ENCODE assay signal across 8 cellular contexts in genomic region chr1:54671985-54672608, GRCh38. TPM values are rescaled to one million over a fixed set of nuclear protein-coding genes. Genes with fewer than 3 reads are reported as not detected.
DNase-seq lines count a peak whose midpoint lies in the region; ATAC-seq, FAIRE-seq and TF ChIP-seq lines count a peak whose summit lies in the region.

No MANE protein-coding gene starts in this region.

- no peak for FAIRE-seq in kidney (lab: Jason Lieb, UNC)

- H3K27me3 Mint-ChIP-seq in CD8-positive, alpha-beta memory T cell = peaks cover 0 to 3% of the 10 kb centered on the region in 2 donors
- peaks cover 3% of the 10 kb centered on the region for H3K27me3 Mint-ChIP-seq in T-helper 2 cell treated with Interferon-gamma antibody and Interleukin-4, amounts not matched to agents 5 μg/mL and 100 μg/mL, for 36 hours (ENCODE audit: low read depth)

- no peaks in the 10 kb centered on the region for H3K9me3 Mint-ChIP-seq in CD8-positive, alpha-beta memory T cell
- no peaks in the 10 kb centered on the region for H3K9me3 Mint-ChIP-seq in T-helper 2 cell treated with Interferon-gamma antibody and Interleukin-4, amounts not matched to agents 5 μg/mL and 100 μg/mL, for 36 hours

- H3K27ac Mint-ChIP-seq in CD8-positive, alpha-beta memory T cell = peak overlapping the region in 5 of 8 donors; percentile 20 to 67 (median 34)
- peak overlapping the region; percentile 24 for H3K27ac Mint-ChIP-seq in T-helper 2 cell treated with Interferon-gamma antibody and Interleukin-4, amounts not matched to agents 5 μg/mL and 100 μg/mL, for 36 hours

- peak; percentile 48 to 70 (median 54) for DNase-seq in CD8-positive, alpha-beta memory T cell
- DNase-seq in NCI-H146 (lab: John Stamatoyannopoulos, UW) (peak; percentile 36), ascending aorta (ENCODE audit: low spot score in 2 of 2) (no peak), kidney (no peak)
- peak; percentile 50 for DNase-seq in T-helper 2 cell treated with Interferon-gamma antibody and Interleukin-4, amounts not matched to agents 5 μg/mL and 100 μg/mL, for 36 hours (ENCODE audit: low spot score)
- peak; percentile 21 to 39 (median 27) for DNase-seq in stimulated activated CD4-positive, alpha-beta T cell treated with anti-CD3 and anti-CD28 coated beads, TNF-alpha, amount 100 ng/mL, for 4 hours (ENCODE audit: low read depth in 3 of 3)

- ATAC-seq in GM21576 (IDR thresholded peaks at IDR 0.05; ENCODE audit: unreplicated experiment) (peak; percentile 59), GM19455 (IDR thresholded peaks at IDR 0.05; ENCODE audit: unreplicated experiment) (no peak)

- H3K36me3 Mint-ChIP-seq in CD8-positive, alpha-beta memory T cell = no peaks in the 10 kb centered on the region
- no peaks in the 10 kb centered on the region for H3K36me3 Mint-ChIP-seq in T-helper 2 cell treated with Interferon-gamma antibody and Interleukin-4, amounts not matched to agents 5 μg/mL and 100 μg/mL, for 36 hours (ENCODE audit: low read depth)

- no peaks in the 10 kb centered on the region for H3K27me3 ChIP-seq in CD8-positive, alpha-beta memory T cell (ENCODE audit: insufficient read depth, low read length, poor library complexity, severe bottlenecking)
- no peaks in the 10 kb centered on the region for H3K27me3 ChIP-seq in ascending aorta

- H3K27ac ChIP-seq in CD8-positive, alpha-beta memory T cell (ENCODE audit: low read depth, low read length) = no peak overlapping the region
- no peak overlapping the region for H3K27ac ChIP-seq in ascending aorta
- no peak overlapping the region for H3K27ac ChIP-seq in kidney (ENCODE audit: low read depth in 2 of 2, low read length in 2 of 2)

- no peaks in the 10 kb centered on the region for H3K4me1 ChIP-seq in CD8-positive, alpha-beta memory T cell (ENCODE audit: insufficient read depth, low read length)
- H3K4me1 ChIP-seq in ascending aorta (no peaks in the 10 kb centered on the region), kidney (ENCODE audit: control insufficient read depth in 1 of 2, insufficient read depth in 1 of 2, low read depth in 1 of 2, low read length in 2 of 2) (no peaks in the 10 kb centered on the region)

- peaks cover 5 to 7% (median 6%) of the 10 kb centered on the region in 3 donors for H3K4me1 Mint-ChIP-seq in CD8-positive, alpha-beta memory T cell
- H3K4me1 Mint-ChIP-seq in T-helper 2 cell treated with Interferon-gamma antibody and Interleukin-4, amounts not matched to agents 5 μg/mL and 100 μg/mL, for 36 hours (ENCODE audit: low read depth) = peaks cover 6% of the 10 kb centered on the region

- no peak overlapping the region for H3K9ac ChIP-seq in kidney (ENCODE audit: low read length in 2 of 2)

- intact Hi-C loops in ascending aorta (cut with DNase I) = no loop called here
- intact Hi-C loops in kidney (cut with DNase I) = no loop called here

- TF ChIP-seq CTCF in ascending aorta (IDR thresholded peaks at IDR 0.05) = peak; percentile 29 to 59 (median 56)
- peak; percentile 79 for TF ChIP-seq CTCF in kidney (IDR thresholded peaks at IDR 0.05; ENCODE audit: borderline replicate concordance, extremely low read depth, insufficient read depth)

- H3K4me3 Mint-ChIP-seq in CD8-positive, alpha-beta memory T cell = no peak overlapping the region
- H3K4me3 Mint-ChIP-seq in T-helper 2 cell treated with Interferon-gamma antibody and Interleukin-4, amounts not matched to agents 5 μg/mL and 100 μg/mL, for 36 hours = no peak overlapping the region

- no peaks in the 10 kb centered on the region for H3K9me3 ChIP-seq in CD8-positive, alpha-beta memory T cell (ENCODE audit: low read length)
- H3K9me3 ChIP-seq in ascending aorta (no peaks in the 10 kb centered on the region), kidney (ENCODE audit: control insufficient read depth in 1 of 2, low read length in 2 of 2) (no peaks in the 10 kb centered on the region)

- POLR2A ChIA-PET in CD8-positive, alpha-beta memory T cell (lab: Charles Lee) = no interaction called here

- no peak overlapping the region for H3K4me3 ChIP-seq in CD8-positive, alpha-beta memory T cell (ENCODE audit: low read length)
- H3K4me3 ChIP-seq in ascending aorta (no peak overlapping the region), kidney (ENCODE audit: low read length in 2 of 2) (no peak overlapping the region)

- CTCF ChIA-PET in CD8-positive, alpha-beta memory T cell (lab: Charles Lee) = interaction anchor here (0.6 to 4.1 kb wide), 3 partner anchors 33 to 138 kb away, joined by 3 to 22 read pairs (median 8); partner anchors contain the start of gene TTC22

- no peaks in the 10 kb centered on the region for H3K36me3 ChIP-seq in CD8-positive, alpha-beta memory T cell (ENCODE audit: insufficient read depth, low read length)
- H3K36me3 ChIP-seq in ascending aorta (peaks cover 0 to 9% of the 10 kb centered on the region in 2 donors), kidney (ENCODE audit: control insufficient read depth in 1 of 2, insufficient read depth in 2 of 2, low read length in 2 of 2) (no peaks in the 10 kb centered on the region)

RNA-seq across cellular contexts. Expression of gene MROH7, which starts 30.5 kb away (rescaled TPM):
- not detected for total RNA-seq in CD8-positive, alpha-beta memory T cell
- not detected for polyA plus RNA-seq in CD8-positive, alpha-beta memory T cell
- total RNA-seq in ascending aorta (2.0 TPM), kidney (5.4 TPM)
- polyA plus RNA-seq in kidney (ENCODE audit: insufficient read depth, low read depth, low replicate concordance) = 3.8 TPM

RNA-seq across cellular contexts. Expression of gene TTC4, which starts 43.6 kb away (rescaled TPM):
- 10 to 100 TPM; 47.0 to 47.5 TPM for total RNA-seq in CD8-positive, alpha-beta memory T cell
- 23.8 TPM for polyA plus RNA-seq in CD8-positive, alpha-beta memory T cell
- 20.6 TPM for total RNA-seq in ascending aorta
- 18.0 TPM for total RNA-seq in kidney
- 21.5 TPM for polyA plus RNA-seq in kidney (ENCODE audit: insufficient read depth, low read depth, low replicate concordance)

RNA-seq across cellular contexts. Expression of gene FAM151A, which starts 48.8 kb away (rescaled TPM):
- total RNA-seq in CD8-positive, alpha-beta memory T cell = not detected
- not detected for polyA plus RNA-seq in CD8-positive, alpha-beta memory T cell
- total RNA-seq in ascending aorta (not detected), kidney (not detected)
- 237 TPM for polyA plus RNA-seq in kidney (ENCODE audit: insufficient read depth, low read depth, low replicate concordance)

Comparison
In these comparisons a context has a peak if more than half of its experiments do, and no peak if none do; other contexts are left out.
1. DNase-seq: peak in CD8-positive, alpha-beta memory T cell (5 of 5), NCI-H146 (single experiment), T-helper 2 cell treated with Interferon-gamma antibody and Interleukin-4, amounts not matched to agents 5 μg/mL and 100 μg/mL, for 36 hours (single experiment) and stimulated activated CD4-positive, alpha-beta T cell treated with anti-CD3 and anti-CD28 coated beads, TNF-alpha, amount 100 ng/mL, for 4 hours (3 of 3); none in ascending aorta (0 of 2) and kidney (single experiment).